Comparison of ENCODE assay signal across 8 cellular contexts in the genomic region with DNA sequence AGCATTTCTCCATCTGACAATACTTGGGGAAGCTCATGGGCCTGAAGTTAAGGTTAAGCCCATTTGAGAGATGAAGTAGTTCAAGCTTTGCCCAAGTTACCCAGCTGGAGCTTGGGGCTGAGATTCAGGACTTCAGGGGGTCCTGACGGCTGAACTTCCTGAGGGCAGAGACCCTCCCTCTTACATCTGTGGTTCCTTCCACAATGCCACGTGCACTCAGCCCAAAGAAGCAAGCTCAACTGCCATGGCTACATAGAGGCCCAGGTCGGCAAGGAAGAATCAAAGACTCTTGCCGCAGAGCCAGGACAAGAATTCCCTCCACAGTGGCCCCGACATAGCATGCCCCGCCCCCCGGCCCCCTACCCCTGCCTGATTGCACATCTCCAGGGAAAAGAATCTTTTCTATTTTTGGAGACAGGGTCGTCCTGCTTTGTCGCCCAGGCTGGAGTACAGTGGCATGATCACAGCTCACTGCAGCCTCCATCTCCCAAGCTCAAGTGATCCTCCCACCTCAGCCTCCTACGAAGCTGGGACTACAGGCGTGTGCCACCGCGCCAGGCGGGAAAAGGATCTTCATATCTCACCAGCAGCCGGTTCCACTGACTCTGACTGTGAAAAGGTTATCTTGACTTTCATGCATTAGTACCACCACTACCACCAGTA. TPM values are rescaled to one million over a fixed set of nuclear protein-coding genes. Genes with fewer than 3 reads are reported as not detected.
DNase-seq lines count a peak whose midpoint lies in the region; ATAC-seq and TF ChIP-seq lines count a peak whose summit lies in the region.

No MANE protein-coding gene starts in this region.

- H3K36me3 ChIP-seq in body of pancreas (replicated peaks in 1 of 2; ENCODE audit: insufficient read depth in 1 of 2, low read depth in 2 of 2) (no peaks in the 10 kb centered on the region), transverse colon (no peaks in the 10 kb centered on the region)

- peak overlapping the region; percentile 68 to 91 (median 80) for H3K27ac ChIP-seq in body of pancreas
- peak overlapping the region; percentile 87 to 93 (median 92) for H3K27ac ChIP-seq in transverse colon

- H3K4me1 Mint-ChIP-seq in activated naive CD4-positive, alpha-beta T cell treated with anti-CD3 and anti-CD28 coated beads, Interleukin-2, amount 10 ng/mL, durations not matched to agents 7 days and 5 days = peaks cover 55% of the 10 kb centered on the region
- peaks cover 8% of the 10 kb centered on the region for H3K4me1 Mint-ChIP-seq in mesothelial cell of epicardium

- H3K27ac Mint-ChIP-seq in activated naive CD4-positive, alpha-beta T cell treated with anti-CD3 and anti-CD28 coated beads, Interleukin-2, amount 10 ng/mL, durations not matched to agents 7 days and 5 days = peak overlapping the region; percentile 84
- peak overlapping the region; percentile 50 for H3K27ac Mint-ChIP-seq in mesothelial cell of epicardium

- no peaks in the 10 kb centered on the region for H3K27me3 ChIP-seq in body of pancreas
- no peaks in the 10 kb centered on the region for H3K27me3 ChIP-seq in transverse colon

- CTCF ChIA-PET in activated naive CD4-positive, alpha-beta T cell treated with anti-CD3 and anti-CD28 coated beads, Interleukin-2, amount 10 ng/mL, durations not matched to agents 7 days and 5 days (lab: Charles Lee) = interaction anchor here (0.7 to 11.3 kb wide), 13 partner anchors 21 to 205 kb away, joined by 3 to 83 read pairs (median 5); no protein-coding TSS in a partner anchor

- H3K4me3 ChIP-seq in body of pancreas (no peak overlapping the region), transverse colon (peak overlapping the region in 2 of 4 donors; percentile 58 to 63)

- no peaks in the 10 kb centered on the region for H3K9me3 Mint-ChIP-seq in activated naive CD4-positive, alpha-beta T cell treated with anti-CD3 and anti-CD28 coated beads, Interleukin-2, amount 10 ng/mL, durations not matched to agents 7 days and 5 days
- H3K9me3 Mint-ChIP-seq in mesothelial cell of epicardium = no peaks in the 10 kb centered on the region

- TF ChIP-seq POLR2A in body of pancreas (IDR thresholded peaks at IDR 0.05) (no peak), transverse colon (IDR thresholded peaks at IDR 0.05) (no peak)

- peaks cover 66% of the 10 kb centered on the region for H3K36me3 Mint-ChIP-seq in activated naive CD4-positive, alpha-beta T cell treated with anti-CD3 and anti-CD28 coated beads, Interleukin-2, amount 10 ng/mL, durations not matched to agents 7 days and 5 days
- peaks cover 6% of the 10 kb centered on the region for H3K36me3 Mint-ChIP-seq in mesothelial cell of epicardium

- ATAC-seq in body of pancreas = no peak
- ATAC-seq in GM21526 (IDR thresholded peaks at IDR 0.05; ENCODE audit: low FRiP score, unreplicated experiment) = no peak
- ATAC-seq in left lobe of liver = no peak
- no peak for ATAC-seq in HG02970 (IDR thresholded peaks at IDR 0.05; ENCODE audit: low FRiP score, unreplicated experiment)

- no peak for TF ChIP-seq EP300 in transverse colon (IDR thresholded peaks at IDR 0.05; ENCODE audit: low read depth)

- WGBS in body of pancreas, 2 donors = 85 to 89% methylated on average over 9 to 14 of the region's 15 CpGs
- WGBS in transverse colon (ENCODE audit: low coverage in 1 of 2), 2 donors = 90% methylated on average over 15 of the region's 15 CpGs; no CpG with 5 or more reads in 1 of the 2 donors

- H3K9me3 ChIP-seq in body of pancreas = no peaks in the 10 kb centered on the region
- no peaks in the 10 kb centered on the region for H3K9me3 ChIP-seq in transverse colon

- in situ Hi-C loops in transverse colon (cut with MboI; ENCODE audit: low pct_ligation_motif_present in 1 of 4, low pct_unique_long_range_greater_than_20kb in 1 of 4, low sequenced_read_pairs in 3 of 4) = no loop called here

- TF ChIP-seq CTCF in body of pancreas (IDR thresholded peaks at IDR 0.05) = no peak
- TF ChIP-seq CTCF in mesothelial cell of epicardium (IDR thresholded peaks at IDR 0.05; ENCODE audit: unreplicated experiment) = no peak
- TF ChIP-seq CTCF in transverse colon (IDR thresholded peaks at IDR 0.05) = no peak

- no peak for DNase-seq in activated naive CD4-positive, alpha-beta T cell treated with anti-CD3 and anti-CD28 coated beads, Interleukin-2, amount 10 ng/mL, durations not matched to agents 7 days and 5 days
- no peak for DNase-seq in activated naive CD4-positive, alpha-beta T cell treated with anti-CD3 and anti-CD28 coated beads, Interleukin-2, amount 50 U/mL, for 16 hours
- DNase-seq in body of pancreas = peak in 2 of 4 donors; percentile 17 to 36
- no peak for DNase-seq in mesothelial cell of epicardium (ENCODE audit: low spot score in 2 of 2, unreplicated experiment in 2 of 2)
- no peak for DNase-seq in transverse colon
- no peak for DNase-seq in left lobe of liver (ENCODE audit: low spot score)

- peaks cover 12% of the 10 kb centered on the region for H3K4me1 ChIP-seq in body of pancreas
- peaks cover 5 to 15% (median 13%) of the 10 kb centered on the region in 4 donors for H3K4me1 ChIP-seq in transverse colon

- intact Hi-C loops in body of pancreas (cut with DNase I) (no loop called here), transverse colon (cut with DNase I; ENCODE audit: low total_unique reads) (no loop called here)

- no peaks in the 10 kb centered on the region for H3K27me3 Mint-ChIP-seq in activated naive CD4-positive, alpha-beta T cell treated with anti-CD3 and anti-CD28 coated beads, Interleukin-2, amount 10 ng/mL, durations not matched to agents 7 days and 5 days
- no peaks in the 10 kb centered on the region for H3K27me3 Mint-ChIP-seq in mesothelial cell of epicardium (ENCODE audit: low read depth)

- peak overlapping the region; percentile 52 for H3K4me3 Mint-ChIP-seq in activated naive CD4-positive, alpha-beta T cell treated with anti-CD3 and anti-CD28 coated beads, Interleukin-2, amount 10 ng/mL, durations not matched to agents 7 days and 5 days
- peak overlapping the region; percentile 59 for H3K4me3 Mint-ChIP-seq in mesothelial cell of epicardium

RNA-seq across cellular contexts. Expression of gene PHF19, which starts 9.2 kb away (rescaled TPM):
- total RNA-seq in body of pancreas (1 to 10 TPM; 5.4 to 6.9 TPM), mesothelial cell of epicardium (36.0 to 44.5 TPM (median 41.6 TPM) in 3 replicates), transverse colon (10 to 100 TPM in 2 of 4 donors, 1 to 10 TPM in 2; 6.7 to 11.1 (median 9.3) TPM), left lobe of liver (2.4 TPM)

RNA-seq across cellular contexts. Expression of gene PSMD5, which starts 25.1 kb away (rescaled TPM):
- total RNA-seq in body of pancreas (10 to 100 TPM; 20.8 to 31.0 TPM), mesothelial cell of epicardium (46.9 to 57.3 TPM (median 56.1 TPM) in 3 replicates), transverse colon (10 to 100 TPM; 25.3 to 36.6 (median 28.7) TPM), left lobe of liver (44.4 TPM)

RNA-seq across cellular contexts. Expression of gene TRAF1, which starts 58.8 kb away (rescaled TPM):
- total RNA-seq in body of pancreas (1 to 10 TPM; 4.4 to 8.2 TPM), mesothelial cell of epicardium (7.7 to 8.2 TPM (median 8.0 TPM) in 3 replicates), transverse colon (1 to 10 TPM; 2.2 to 7.2 (median 4.3) TPM), left lobe of liver (3.0 TPM)
